Comparison of ENCODE assay signal across 8 cellular contexts in the genomic region with DNA sequence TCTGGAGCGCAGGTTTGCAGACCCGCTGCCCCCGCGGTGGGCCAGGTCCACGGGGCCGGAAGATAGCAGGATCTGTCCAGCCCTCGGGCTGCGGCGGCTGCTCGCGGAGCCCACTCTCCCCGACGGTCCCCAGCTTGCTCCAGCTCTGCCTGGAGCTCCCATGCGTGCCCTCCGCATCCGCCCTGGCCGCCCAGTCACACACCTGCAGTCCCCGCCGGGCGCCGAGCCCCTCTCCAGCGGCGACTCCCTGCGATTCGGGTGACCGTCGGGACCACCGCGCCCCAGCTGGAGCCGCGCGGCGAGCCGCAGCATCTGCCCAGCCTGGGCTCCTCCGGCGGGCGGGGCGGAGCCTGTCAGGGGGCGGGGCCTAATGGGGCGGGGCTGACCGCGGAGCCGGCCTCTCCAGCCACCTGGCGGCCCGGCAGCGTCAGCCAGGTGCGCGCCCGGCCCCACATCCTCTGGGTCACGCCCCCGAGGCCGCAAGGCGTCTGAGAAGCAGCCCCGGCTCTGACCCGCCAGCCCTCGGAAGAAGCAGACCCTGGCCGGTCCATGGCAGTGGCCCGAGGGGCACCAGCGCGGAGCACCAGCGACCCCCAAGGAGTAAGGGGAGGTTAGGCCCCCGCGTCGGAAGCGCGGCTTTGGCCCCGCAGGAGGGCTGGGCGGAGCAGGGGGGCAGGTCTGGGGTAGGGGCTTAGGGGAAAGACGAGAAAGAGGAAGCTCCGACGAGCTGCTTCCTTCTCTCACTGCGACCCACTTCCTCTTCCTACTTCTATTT. TPM values are rescaled to one million over a fixed set of nuclear protein-coding genes. Genes with fewer than 3 reads are reported as not detected.
DNase-seq lines count a peak whose midpoint lies in the region; ATAC-seq lines count a peak whose summit lies in the region.

A gene with protein sequence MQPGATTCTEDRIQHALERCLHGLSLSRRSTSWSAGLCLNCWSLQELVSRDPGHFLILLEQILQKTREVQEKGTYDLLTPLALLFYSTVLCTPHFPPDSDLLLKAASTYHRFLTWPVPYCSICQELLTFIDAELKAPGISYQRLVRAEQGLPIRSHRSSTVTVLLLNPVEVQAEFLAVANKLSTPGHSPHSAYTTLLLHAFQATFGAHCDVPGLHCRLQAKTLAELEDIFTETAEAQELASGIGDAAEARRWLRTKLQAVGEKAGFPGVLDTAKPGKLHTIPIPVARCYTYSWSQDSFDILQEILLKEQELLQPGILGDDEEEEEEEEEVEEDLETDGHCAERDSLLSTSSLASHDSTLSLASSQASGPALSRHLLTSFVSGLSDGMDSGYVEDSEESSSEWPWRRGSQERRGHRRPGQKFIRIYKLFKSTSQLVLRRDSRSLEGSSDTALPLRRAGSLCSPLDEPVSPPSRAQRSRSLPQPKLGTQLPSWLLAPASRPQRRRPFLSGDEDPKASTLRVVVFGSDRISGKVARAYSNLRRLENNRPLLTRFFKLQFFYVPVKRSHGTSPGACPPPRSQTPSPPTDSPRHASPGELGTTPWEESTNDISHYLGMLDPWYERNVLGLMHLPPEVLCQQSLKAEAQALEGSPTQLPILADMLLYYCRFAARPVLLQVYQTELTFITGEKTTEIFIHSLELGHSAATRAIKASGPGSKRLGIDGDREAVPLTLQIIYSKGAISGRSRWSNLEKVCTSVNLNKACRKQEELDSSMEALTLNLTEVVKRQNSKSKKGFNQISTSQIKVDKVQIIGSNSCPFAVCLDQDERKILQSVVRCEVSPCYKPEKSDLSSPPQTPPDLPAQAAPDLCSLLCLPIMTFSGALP (minus strand): TSS at position 314 of the 775 bp plus-strand sequence. CDS start 54,213 bp downstream, outside the sequence.

- peak within 1 kb of the TSS; percentile 89 for H3K27ac Mint-ChIP-seq in dendritic cell treated with granulocyte-macrophage colony-stimulating factor and Interleukin-4, amounts not matched to agents 40 ng/mL and 50 ng/mL, for 4 days
- H3K27ac Mint-ChIP-seq in naive thymus-derived CD8-positive, alpha-beta T cell = peak within 1 kb of the TSS; percentile 90 to 100 (median 98)
- peak within 1 kb of the TSS; percentile 94 to 96 for H3K27ac Mint-ChIP-seq in stimulated activated naive CD8-positive, alpha-beta T cell treated with anti-CD3 and anti-CD28 coated beads, Interleukin-15, amount 100 ng/mL, for 72 hours

- peak; percentile 54 for DNase-seq in activated CD4-positive, CD25-positive, alpha-beta regulatory T cell treated with anti-CD3 and anti-CD28 coated beads, Interleukin-2, amount 50 U/mL, for 16 hours (ENCODE audit: low read depth, low spot score)
- peak; percentile 66 to 89 (median 82) for DNase-seq in naive thymus-derived CD8-positive, alpha-beta T cell
- DNase-seq in stimulated activated naive CD8-positive, alpha-beta T cell treated with anti-CD3 and anti-CD28 coated beads, Interleukin-15, amount 100 ng/mL, for 72 hours = peak; percentile 73 to 76
- DNase-seq in NK-92 (lab: John Stamatoyannopoulos, UW; ENCODE audit: unreplicated experiment) = no peak
- no peak for DNase-seq in SHP77 treated with DMSO at 0.1 percent for 48 hours (lab: John Stamatoyannopoulos, UW)

- H3K9me3 Mint-ChIP-seq in dendritic cell treated with granulocyte-macrophage colony-stimulating factor and Interleukin-4, amounts not matched to agents 40 ng/mL and 50 ng/mL, for 4 days = no peaks in the 10 kb centered on the region
- H3K9me3 Mint-ChIP-seq in naive thymus-derived CD8-positive, alpha-beta T cell = peaks cover 0 to 23% (median 16%) of the 10 kb centered on the region in 9 donors
- peaks cover 16 to 17% of the 10 kb centered on the region in 2 donors for H3K9me3 Mint-ChIP-seq in stimulated activated naive CD8-positive, alpha-beta T cell treated with anti-CD3 and anti-CD28 coated beads, Interleukin-15, amount 100 ng/mL, for 72 hours

- peak; percentile 80 for ATAC-seq in GM19324 (IDR thresholded peaks at IDR 0.05; ENCODE audit: low FRiP score, unreplicated experiment)
- ATAC-seq in HG03439 (IDR thresholded peaks at IDR 0.05; ENCODE audit: unreplicated experiment) = peak; percentile 77
- peak; percentile 76 to 79 for ATAC-seq in naive thymus-derived CD8-positive, alpha-beta T cell
- ATAC-seq in stimulated activated naive CD8-positive, alpha-beta T cell treated with anti-CD3 and anti-CD28 coated beads, Interleukin-15, amount 100 ng/mL, for 72 hours = peak; percentile 78

- peaks cover 84% of the 10 kb centered on the region for H3K4me1 Mint-ChIP-seq in dendritic cell treated with granulocyte-macrophage colony-stimulating factor and Interleukin-4, amounts not matched to agents 40 ng/mL and 50 ng/mL, for 4 days (ENCODE audit: low read depth)
- peaks cover 25 to 60% (median 54%) of the 10 kb centered on the region in 4 donors for H3K4me1 Mint-ChIP-seq in naive thymus-derived CD8-positive, alpha-beta T cell
- H3K4me1 Mint-ChIP-seq in stimulated activated naive CD8-positive, alpha-beta T cell treated with anti-CD3 and anti-CD28 coated beads, Interleukin-15, amount 100 ng/mL, for 72 hours = peaks cover 57% of the 10 kb centered on the region

- POLR2A ChIA-PET in naive thymus-derived CD8-positive, alpha-beta T cell (lab: Charles Lee) = interaction anchor here (0.6 to 17.1 kb wide), 12 partner anchors 9 to 745 kb away, joined by 3 to 279 read pairs (median 8); no protein-coding TSS in a partner anchor

- intact Hi-C loops in dendritic cell treated with granulocyte-macrophage colony-stimulating factor and Interleukin-4, amounts not matched to agents 40 ng/mL and 50 ng/mL, for 4 days (cut with micrococcal nuclease) = loop anchor here (5.0 kb wide), 1 partner anchor 43 kb away; no protein-coding TSS in a partner anchor

- H3K27me3 Mint-ChIP-seq in dendritic cell treated with granulocyte-macrophage colony-stimulating factor and Interleukin-4, amounts not matched to agents 40 ng/mL and 50 ng/mL, for 4 days = no peaks in the 10 kb centered on the region
- H3K27me3 Mint-ChIP-seq in naive thymus-derived CD8-positive, alpha-beta T cell = no peaks in the 10 kb centered on the region
- H3K27me3 Mint-ChIP-seq in stimulated activated naive CD8-positive, alpha-beta T cell treated with anti-CD3 and anti-CD28 coated beads, Interleukin-15, amount 100 ng/mL, for 72 hours = no peaks in the 10 kb centered on the region

- peaks cover 59% of the 10 kb centered on the region for H3K36me3 Mint-ChIP-seq in dendritic cell treated with granulocyte-macrophage colony-stimulating factor and Interleukin-4, amounts not matched to agents 40 ng/mL and 50 ng/mL, for 4 days (ENCODE audit: low read depth)
- H3K36me3 Mint-ChIP-seq in naive thymus-derived CD8-positive, alpha-beta T cell = peaks cover 16 to 25% (median 23%) of the 10 kb centered on the region in 3 donors

- peak within 1 kb of the TSS; percentile 98 for H3K4me3 Mint-ChIP-seq in dendritic cell treated with granulocyte-macrophage colony-stimulating factor and Interleukin-4, amounts not matched to agents 40 ng/mL and 50 ng/mL, for 4 days
- H3K4me3 Mint-ChIP-seq in naive thymus-derived CD8-positive, alpha-beta T cell = peak within 1 kb of the TSS; percentile 83 to 100 (median 100)
- H3K4me3 Mint-ChIP-seq in stimulated activated naive CD8-positive, alpha-beta T cell treated with anti-CD3 and anti-CD28 coated beads, Interleukin-15, amount 100 ng/mL, for 72 hours = peak within 1 kb of the TSS; percentile 94 to 98

RNA-seq across cellular contexts. Expression of the gene that starts here (rescaled TPM):
- total RNA-seq in naive thymus-derived CD8-positive, alpha-beta T cell = 100 to 1,000 TPM in 1 of 2 experiments, 10 to 100 TPM in 1; 94.1 to 104 TPM
- polyA plus RNA-seq in naive thymus-derived CD8-positive, alpha-beta T cell = 10 to 100 TPM; 20.0 to 44.0 (median 25.8) TPM

Comparison
In these comparisons a context has a peak if more than half of its experiments do, and no peak if none do; other contexts are left out.
1. DNase-seq: peak in activated CD4-positive, CD25-positive, alpha-beta regulatory T cell treated with anti-CD3 and anti-CD28 coated beads, Interleukin-2, amount 50 U/mL, for 16 hours (single experiment), naive thymus-derived CD8-positive, alpha-beta T cell (10 of 10) and stimulated activated naive CD8-positive, alpha-beta T cell treated with anti-CD3 and anti-CD28 coated beads, Interleukin-15, amount 100 ng/mL, for 72 hours (2 of 2); none in NK-92 (single experiment) and SHP77 treated with DMSO at 0.1 percent for 48 hours (single experiment).
2. Peak in every context shown above with its lines, with median percentiles within 50 percentile points of each other: ATAC-seq, H3K27ac Mint-ChIP-seq and H3K4me3 Mint-ChIP-seq.